ENCODE assay signal across 8 cellular contexts in the genomic region with DNA sequence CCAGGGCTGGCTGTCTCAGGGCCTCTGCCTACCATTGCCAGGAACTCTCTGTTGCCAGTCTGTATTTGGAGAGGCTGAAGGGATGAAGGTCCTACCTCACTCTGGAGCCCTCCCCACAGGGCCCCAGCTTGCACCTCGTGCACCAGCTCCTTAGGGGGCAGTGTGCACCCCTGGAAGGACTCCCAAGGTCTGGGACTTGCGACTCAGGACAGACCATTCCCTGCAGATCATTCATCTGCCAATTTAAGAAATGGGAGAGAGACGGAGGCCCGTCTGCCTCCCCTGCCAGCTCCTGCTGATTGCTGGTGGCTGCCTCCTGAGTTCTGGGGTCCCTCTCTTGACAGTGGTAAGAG. TPM values are rescaled to one million over a fixed set of nuclear protein-coding genes. Genes with fewer than 3 reads are reported as not detected.
DNase-seq lines count a peak whose midpoint lies in the region; ATAC-seq and TF ChIP-seq lines count a peak whose summit lies in the region.

No MANE protein-coding gene starts in this region.

- H3K9me3 ChIP-seq in CD8-positive, alpha-beta memory T cell (ENCODE audit: low read length) = no peaks in the 10 kb centered on the region
- H3K9me3 ChIP-seq in H9 (ENCODE audit: control insufficient read depth, low read depth, low read length) = no peaks in the 10 kb centered on the region
- H3K9me3 ChIP-seq in SK-N-SH = no peaks in the 10 kb centered on the region
- no peaks in the 10 kb centered on the region for H3K9me3 ChIP-seq in upper lobe of left lung

- no peaks in the 10 kb centered on the region for H3K9me3 Mint-ChIP-seq in CD8-positive, alpha-beta memory T cell
- H3K9me3 Mint-ChIP-seq in H9 = no peaks in the 10 kb centered on the region; a peak in 2 of 5 replicates

- no peaks in the 10 kb centered on the region for H3K79me2 ChIP-seq in H9 (ENCODE audit: insufficient read depth, low read length)
- H3K79me2 ChIP-seq in SK-N-SH (ENCODE audit: insufficient read depth) = peaks cover 84% of the 10 kb centered on the region
- H3K79me2 ChIP-seq in mesendoderm (ENCODE audit: control insufficient read depth, insufficient read depth, low read length) = peaks cover 1% of the 10 kb centered on the region

- peak overlapping the region; percentile 96 to 99 (median 98) for H3K27ac Mint-ChIP-seq in CD8-positive, alpha-beta memory T cell
- H3K27ac Mint-ChIP-seq in H9 = no peak overlapping the region

- peak; percentile 83 to 92 for ATAC-seq in upper lobe of left lung (ENCODE audit: low FRiP score in 2 of 2)
- ATAC-seq in GM21619 (IDR thresholded peaks at IDR 0.05; ENCODE audit: unreplicated experiment) = no peak

- H4K8ac ChIP-seq in H9 (replicated peaks; ENCODE audit: insufficient read length, low read depth, low read length) (no peak overlapping the region), mesendoderm (ENCODE audit: low read depth, low read length) (no peak overlapping the region)

- H2BK12ac ChIP-seq in H9 (ENCODE audit: insufficient read length, low read depth, low read length) = no peak overlapping the region

- H3K36me3 Mint-ChIP-seq in CD8-positive, alpha-beta memory T cell = no peaks in the 10 kb centered on the region
- H3K36me3 Mint-ChIP-seq in H9 (ENCODE audit: insufficient read depth in 1 of 3, low read depth in 3 of 3) = no peaks in the 10 kb centered on the region

- H3K36me3 ChIP-seq in CD8-positive, alpha-beta memory T cell (ENCODE audit: insufficient read depth, low read length) = no peaks in the 10 kb centered on the region
- H3K36me3 ChIP-seq in SK-N-SH (replicated peaks in 1 of 2; ENCODE audit: control insufficient read depth in 1 of 2, insufficient read depth in 2 of 2, low read length in 1 of 2) (no peaks in the 10 kb centered on the region), mesendoderm (ENCODE audit: control insufficient read depth, insufficient read depth, low read length) (no peaks in the 10 kb centered on the region), upper lobe of left lung (no peaks in the 10 kb centered on the region)

- no peak overlapping the region for H4K91ac ChIP-seq in H9 (ENCODE audit: insufficient read length, low read depth, low read length)

- H3K4me3 Mint-ChIP-seq in CD8-positive, alpha-beta memory T cell = peak overlapping the region in 1 of 7 donors; percentile 73
- H3K4me3 Mint-ChIP-seq in H9 = no peak overlapping the region

- no CpG with 5 or more reads among the region's 4 CpGs for WGBS in H9 (ENCODE audit: extremely low coverage, insufficient read length, low lambda C conversion rate)
- WGBS in SK-N-SH (ENCODE audit: low lambda C conversion rate) = 9% methylated on average over 4 of the region's 4 CpGs
- no CpG with 5 or more reads among the region's 4 CpGs for WGBS in mesendoderm (ENCODE audit: extremely low coverage, insufficient coverage, low lambda C conversion rate)
- WGBS in upper lobe of left lung, 2 donors = 16 to 18% methylated on average over 2 to 4 of the region's 4 CpGs

- H2BK5ac ChIP-seq in H9 (ENCODE audit: insufficient read length, low read length) = no peak overlapping the region
- H2BK5ac ChIP-seq in mesendoderm (ENCODE audit: low read length) = no peak overlapping the region

- CTCF ChIA-PET in CD8-positive, alpha-beta memory T cell (lab: Charles Lee) = interaction anchor here (0.8 to 11.5 kb wide), 13 partner anchors 10 to 89 kb away, joined by 3 to 132 read pairs (median 5); partner anchors contain the start of gene MALAT1
- CTCF ChIA-PET in SK-N-SH (lab: Yijun Ruan, JAX) = interaction anchor here (0.8 to 6.4 kb wide), 18 partner anchors 8 to 517 kb away, joined by 3 to 79 read pairs (median 4); partner anchors contain the start of gene MALAT1

- TF ChIP-seq CTCF in H9 (conservative IDR thresholded peaks at IDR 0.05) (peak; percentile 65), SK-N-SH (IDR thresholded peaks at IDR 0.05) (peak; percentile 72), upper lobe of left lung (IDR thresholded peaks at IDR 0.05) (peak; percentile 62 to 85 (median 76))

- peak; percentile 75 for TF ChIP-seq RAD21 in SK-N-SH (IDR thresholded peaks at IDR 0.05; ENCODE audit: low read length)

- no peak for TF ChIP-seq POLR2A in upper lobe of left lung (IDR thresholded peaks at IDR 0.05)

- POLR2A ChIA-PET in CD8-positive, alpha-beta memory T cell (lab: Charles Lee) = interaction anchor here (0.6 to 4.1 kb wide), 15 partner anchors 10 to 56 kb away, joined by 3 to 151 read pairs (median 6); partner anchors contain the start of genes MALAT1 and NEAT1
- POLR2A ChIA-PET in SK-N-SH (lab: Yijun Ruan, JAX) = interaction anchor here (3.0 to 13.9 kb wide), 2 partner anchors 27 to 47 kb away, joined by 7 to 591 read pairs; partner anchors contain the start of gene MALAT1

- H3K18ac ChIP-seq in H9 (ENCODE audit: insufficient read length, low read depth, low read length) (no peak overlapping the region), mesendoderm (ENCODE audit: low read length) (no peak overlapping the region)

- H3K79me1 ChIP-seq in H9 (ENCODE audit: insufficient read depth, low read depth, low read length, poor library complexity, severe bottlenecking) = no peaks in the 10 kb centered on the region
- no peaks in the 10 kb centered on the region for H3K79me1 ChIP-seq in mesendoderm (ENCODE audit: low read length)

- peak overlapping the region; percentile 25 for H3K4me3 ChIP-seq in CD8-positive, alpha-beta memory T cell (ENCODE audit: low read length)
- H3K4me3 ChIP-seq in SK-N-SH (ENCODE audit: low read depth in 2 of 2, low read length in 1 of 2) = peak overlapping the region; percentile 12 to 47; a peak in 3 of 4 replicates
- no peak overlapping the region for H3K4me3 ChIP-seq in mesendoderm (ENCODE audit: low read length)
- H3K4me3 ChIP-seq in upper lobe of left lung = peak overlapping the region in 3 of 4 donors; percentile 9 to 36 (median 31)

- no peaks in the 10 kb centered on the region for H3K23me2 ChIP-seq in H9 (ENCODE audit: insufficient read length, low read depth, low read length, poor library complexity, severe bottlenecking)

- H3K23ac ChIP-seq in H9 (ENCODE audit: insufficient read length, low read depth, low read length) = no peak overlapping the region
- no peak overlapping the region for H3K23ac ChIP-seq in mesendoderm (ENCODE audit: low read length)

- H2BK15ac ChIP-seq in H9 (ENCODE audit: low read depth, low read length) (no peak overlapping the region), mesendoderm (replicated peaks; ENCODE audit: low read depth) (no peak overlapping the region)

- H4K20me1 ChIP-seq in H9 (ENCODE audit: control insufficient read depth, insufficient read depth, insufficient read length) (no peaks in the 10 kb centered on the region), SK-N-SH (ENCODE audit: insufficient read depth) (no peaks in the 10 kb centered on the region)

- no peak overlapping the region for H3T11ph ChIP-seq in H9 (ENCODE audit: low read length)

- no peak overlapping the region for H2BK120ac ChIP-seq in H9 (ENCODE audit: low read depth, low read length, poor library complexity, severe bottlenecking)
- no peak overlapping the region for H2BK120ac ChIP-seq in mesendoderm (ENCODE audit: low read depth, low read length)

- no peak overlapping the region for H3K14ac ChIP-seq in H9 (ENCODE audit: insufficient read depth, low read length)

- no peak overlapping the region for H3K4ac ChIP-seq in H9 (ENCODE audit: low read depth, low read length)
- H3K4ac ChIP-seq in mesendoderm (ENCODE audit: low read depth, low read length) = no peak overlapping the region

- peaks cover 45% of the 10 kb centered on the region for H3F3A ChIP-seq in SK-N-SH (replicated peaks; ENCODE audit: insufficient read depth)

- no peak overlapping the region for H3K4me2 ChIP-seq in H9 (ENCODE audit: insufficient read depth, insufficient read length, low read length)
- peak overlapping the region; percentile 82 for H3K4me2 ChIP-seq in SK-N-SH
- no peak overlapping the region for H3K4me2 ChIP-seq in mesendoderm (ENCODE audit: low read length)

- DNase-seq in CD8-positive, alpha-beta memory T cell = peak in 1 of 5 donors; percentile 21
- DNase-seq in H9 (peak; percentile 82), SK-N-SH (peak; percentile 70), ecto neural progenitor cell (ENCODE audit: low spot score) (peak; percentile 64), mesendoderm (peak; percentile 79), upper lobe of left lung (peak in 1 of 2 donors; percentile 91), epidermal melanocyte (ENCODE audit: insufficient read length, low spot score) (no peak)

- no peaks in the 10 kb centered on the region for H3K27me3 Mint-ChIP-seq in CD8-positive, alpha-beta memory T cell
- peaks cover 27% of the 10 kb centered on the region for H3K27me3 Mint-ChIP-seq in H9 (ENCODE audit: low read depth)

- H3K56ac ChIP-seq in H9 (ENCODE audit: insufficient read length, low read depth, low read length) (no peak overlapping the region), mesendoderm (ENCODE audit: low read length) (peak overlapping the region; percentile 45)

- no peaks in the 10 kb centered on the region for H3K9me2 ChIP-seq in SK-N-SH

- H3K9ac ChIP-seq in H9 (ENCODE audit: extremely low read depth, insufficient read length, low read length) (no peak overlapping the region), SK-N-SH (peak overlapping the region; percentile 93), mesendoderm (ENCODE audit: low read length) (peak overlapping the region; percentile 14)

- no peak overlapping the region for H2AFZ ChIP-seq in H9 (ENCODE audit: low read length)
- no peak overlapping the region for H2AFZ ChIP-seq in SK-N-SH (ENCODE audit: low read depth)

- no peak overlapping the region for H2BK20ac ChIP-seq in H9 (ENCODE audit: low read depth, low read length, poor library complexity, severe bottlenecking)

- H3K4me1 Mint-ChIP-seq in CD8-positive, alpha-beta memory T cell = peaks cover 16 to 33% (median 20%) of the 10 kb centered on the region in 3 donors
- H3K4me1 Mint-ChIP-seq in H9 = peaks cover 5 to 8% of the 10 kb centered on the region in 2 experiments

- H3K27me3 ChIP-seq in CD8-positive, alpha-beta memory T cell (ENCODE audit: insufficient read depth, low read length, poor library complexity, severe bottlenecking) = no peaks in the 10 kb centered on the region
- no peaks in the 10 kb centered on the region for H3K27me3 ChIP-seq in H9 (ENCODE audit: insufficient read depth, low read length)
- no peaks in the 10 kb centered on the region for H3K27me3 ChIP-seq in SK-N-SH (ENCODE audit: insufficient read depth)
- no peaks in the 10 kb centered on the region for H3K27me3 ChIP-seq in mesendoderm (ENCODE audit: insufficient read depth, low read length, poor library complexity)
- no peaks in the 10 kb centered on the region for H3K27me3 ChIP-seq in upper lobe of left lung

- H3K4me1 ChIP-seq in CD8-positive, alpha-beta memory T cell (ENCODE audit: insufficient read depth, low read length) = peaks cover 21% of the 10 kb centered on the region
- H3K4me1 ChIP-seq in H9 (ENCODE audit: insufficient read depth, low read length) = no peaks in the 10 kb centered on the region
- H3K4me1 ChIP-seq in SK-N-SH (ENCODE audit: control insufficient read depth in 1 of 2, insufficient read depth in 2 of 2, low read depth in 1 of 2, low read length in 1 of 2) = peaks cover 10 to 16% of the 10 kb centered on the region in 2 experiments; a peak in 3 of 4 replicates
- no peaks in the 10 kb centered on the region for H3K4me1 ChIP-seq in mesendoderm (ENCODE audit: control insufficient read depth, low read depth, low read length)
- peaks cover 25 to 51% (median 31%) of the 10 kb centered on the region in 4 donors for H3K4me1 ChIP-seq in upper lobe of left lung

- H4K5ac ChIP-seq in H9 (ENCODE audit: insufficient read length, low read depth, low read length) (no peak overlapping the region), mesendoderm (ENCODE audit: low read length) (no peak overlapping the region)

- TF ChIP-seq EP300 in SK-N-SH (IDR thresholded peaks at IDR 0.05; ENCODE audit: borderline replicate concordance in 1 of 2, low read depth in 1 of 2, low read length in 1 of 2) (no peak), upper lobe of left lung (IDR thresholded peaks at IDR 0.05) (peak in 1 of 4 donors; percentile 10)

- H2AK5ac ChIP-seq in H9 (ENCODE audit: insufficient read length, low read length) = no peak overlapping the region
- H2AK5ac ChIP-seq in mesendoderm (ENCODE audit: low read length) = no peak overlapping the region

- H3K27ac ChIP-seq in CD8-positive, alpha-beta memory T cell (ENCODE audit: low read depth, low read length) = peak overlapping the region; percentile 73
- H3K27ac ChIP-seq in H9 (ENCODE audit: insufficient read length, low read depth, low read length) = no peak overlapping the region
- peak overlapping the region; percentile 68 to 99 for H3K27ac ChIP-seq in SK-N-SH (ENCODE audit: low read depth in 2 of 2, low read length in 1 of 2)
- H3K27ac ChIP-seq in mesendoderm (ENCODE audit: low read depth, low read length) = no peak overlapping the region
- peak overlapping the region; percentile 91 to 96 (median 94) for H3K27ac ChIP-seq in upper lobe of left lung

RNA-seq across cellular contexts. Expression of gene MALAT1, which starts 27.5 kb away (rescaled TPM):
- total RNA-seq in CD8-positive, alpha-beta memory T cell = 1,000 to 10,000 TPM; 4,639 to 4,912 TPM
- polyA plus RNA-seq in CD8-positive, alpha-beta memory T cell = 2,529 TPM
- total RNA-seq in H9 (2021) (1,700 and 1,934 TPM in 2 replicates), upper lobe of left lung (over 10,000 TPM in 5 of 6 donors, 1,000 to 10,000 TPM in 1; 9,697 to 52,390 (median 19,698) TPM)
- polyA plus RNA-seq in SK-N-SH (2012; rRNA removed) = 285 and 510 TPM in 2 replicates
- 23.6 and 25.7 TPM in 2 replicates for polyA plus RNA-seq in SK-N-SH (2012; cell fraction: cytosol; rRNA removed)
- polyA plus RNA-seq in SK-N-SH (2012; cell fraction: nucleus; rRNA removed) = 1,545 and 2,619 TPM in 2 replicates
- 112 TPM for polyA plus RNA-seq in mesendoderm (2013, experiment 1 of 2)
- 116 TPM for polyA plus RNA-seq in mesendoderm (2013, experiment 2 of 2)

RNA-seq across cellular contexts. Expression of gene NEAT1, which starts 48.8 kb away (rescaled TPM):
- 100 to 1,000 TPM; 196 to 204 TPM for total RNA-seq in CD8-positive, alpha-beta memory T cell
- polyA plus RNA-seq in CD8-positive, alpha-beta memory T cell = 2.7 TPM
- total RNA-seq in H9 (2021) = 11.1 and 12.7 TPM in 2 replicates
- polyA plus RNA-seq in SK-N-SH (2012; rRNA removed) = 435 and 479 TPM in 2 replicates
- polyA plus RNA-seq in SK-N-SH (2012; cell fraction: cytosol; rRNA removed) = 93.7 and 99.2 TPM in 2 replicates
- polyA plus RNA-seq in SK-N-SH (2012; cell fraction: nucleus; rRNA removed) = 3,897 and 4,476 TPM in 2 replicates
- 3.7 TPM for polyA plus RNA-seq in mesendoderm (2013, experiment 1 of 2)
- 4.5 TPM for polyA plus RNA-seq in mesendoderm (2013, experiment 2 of 2)
- 1,000 to 10,000 TPM in 3 of 6 donors, 100 to 1,000 TPM in 3; 245 to 3,084 (median 1,019) TPM for total RNA-seq in upper lobe of left lung

RNA-seq across cellular contexts. Expression of gene SCYL1, which starts 53.5 kb away (rescaled TPM):
- 10 to 100 TPM; 85.1 to 88.5 TPM for total RNA-seq in CD8-positive, alpha-beta memory T cell
- polyA plus RNA-seq in CD8-positive, alpha-beta memory T cell = 42.1 TPM
- total RNA-seq in H9 (2021) (54.7 and 56.0 TPM in 2 replicates), upper lobe of left lung (100 to 1,000 TPM in 1 of 6 donors, 10 to 100 TPM in 5; 64.0 to 120 (median 88.8) TPM)
- 76.7 and 79.9 TPM in 2 replicates for polyA plus RNA-seq in SK-N-SH (2012; rRNA removed)
- polyA plus RNA-seq in SK-N-SH (2012; cell fraction: cytosol; rRNA removed) = 26.2 and 41.7 TPM in 2 replicates
- polyA plus RNA-seq in SK-N-SH (2012; cell fraction: nucleus; rRNA removed) = 115 and 159 TPM in 2 replicates
- 50.0 TPM for polyA plus RNA-seq in mesendoderm (2013, experiment 1 of 2)
- 51.8 TPM for polyA plus RNA-seq in mesendoderm (2013, experiment 2 of 2)

Comparison
In these comparisons a context has a peak if more than half of its experiments do, and no peak if none do; other contexts are left out.
1. H3K27ac ChIP-seq: peak in CD8-positive, alpha-beta memory T cell (single experiment), SK-N-SH (2 of 2) and upper lobe of left lung (4 of 4); none in H9 (single experiment) and mesendoderm (single experiment).
2. H3K27ac Mint-ChIP-seq: peak in CD8-positive, alpha-beta memory T cell (8 of 8); none in H9 (0 of 3).
3. RNA of gene NEAT1, which starts 48.8 kb away (total RNA-seq): 245 to 3,084 TPM in upper lobe of left lung and 196 to 204 TPM in CD8-positive, alpha-beta memory T cell; 11.1 to 12.7 TPM in H9; every median in the first group is over 10 times any median in the second.
4. Peak in every context shown above with its lines, with median percentiles within 50 percentile points of each other: CTCF ChIP-seq.